12 cellular contexts compared by ENCODE assay signal in the genomic region with DNA sequence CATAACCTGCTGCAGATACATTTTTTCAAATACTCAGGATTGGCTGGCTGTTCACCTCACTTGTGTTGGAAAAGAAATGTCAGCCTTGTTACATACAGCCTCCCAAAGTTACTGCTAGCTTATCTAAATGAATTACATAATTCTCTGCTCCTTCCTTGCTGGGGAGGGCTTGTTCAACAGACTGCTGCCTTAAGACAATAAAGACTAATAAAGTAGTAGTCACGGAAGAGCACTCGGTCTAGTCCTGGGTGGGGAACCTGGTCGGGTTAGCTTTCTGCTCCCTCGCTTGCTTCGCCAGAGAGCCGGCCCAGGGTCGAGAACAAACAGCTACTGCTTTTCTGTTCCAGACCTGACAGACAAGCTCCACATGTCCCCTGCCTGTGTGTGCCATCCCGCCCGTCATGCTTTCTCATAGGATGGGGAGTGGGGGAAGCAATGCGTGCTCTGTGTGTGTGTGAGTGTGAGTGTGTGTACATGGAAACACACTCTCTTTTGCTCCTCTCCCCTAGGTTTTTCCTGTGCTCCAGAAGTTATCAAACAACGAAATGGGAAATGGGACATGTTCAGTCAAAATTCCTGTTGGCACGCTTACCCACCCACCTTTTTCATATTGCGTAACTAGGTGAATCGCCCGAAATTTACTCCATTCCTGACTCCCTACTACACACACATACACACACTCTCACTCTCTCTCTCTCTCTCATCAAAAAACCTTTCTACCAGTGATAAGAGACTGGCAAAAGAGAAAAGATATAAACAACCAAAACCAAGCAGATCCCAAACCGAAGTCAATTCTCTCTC. TPM values are rescaled to one million over a fixed set of nuclear protein-coding genes. Genes with fewer than 3 reads are reported as not detected.
A peak's percentile ranks its signal among the peaks of the same experiment; 100 is the strongest.
DNase-seq lines count a peak whose midpoint lies in the region; ATAC-seq, FAIRE-seq and TF ChIP-seq lines count a peak whose summit lies in the region.
"Had no signal": no experiment of that assay in that cellular context is flagged by ENCODE, and none has a peak within 500 bp of the region (broad histone marks: within the 10 kb centered on the region; RNA-seq: fewer than 3 reads in every experiment).

No MANE protein-coding gene starts in this region.

- H3K18ac ChIP-seq in IMR-90 (ENCODE audit: low read depth, low read length): no peak overlapping the region
- no peak overlapping the region for H3K18ac ChIP-seq in mesenchymal stem cell (ENCODE audit: low read depth in 1 of 2, low read length in 2 of 2)

- no peaks in the 10 kb centered on the region for H3K9me1 ChIP-seq in IMR-90 (ENCODE audit: insufficient read depth, low read length)

- dilution Hi-C loops in IMR-90 (cut with HindIII; ENCODE audit: low sequenced_read_pairs, unreplicated experiment): no loop called here

- H2AK5ac ChIP-seq in IMR-90 (ENCODE audit: low read depth, low read length) (no peak overlapping the region), mesenchymal stem cell (ENCODE audit: low read length, severe bottlenecking) (peak overlapping the region; percentile 16)

- H4K20me1 ChIP-seq in IMR-90 (ENCODE audit: insufficient read depth, low read length) (no peaks in the 10 kb centered on the region), smooth muscle cell (ENCODE audit: low read depth) (no peaks in the 10 kb centered on the region)

- H3K4me1 ChIP-seq in IMR-90 (ENCODE audit: control insufficient read depth, insufficient read depth, low read length) (no peaks in the 10 kb centered on the region), mesenchymal stem cell (ENCODE audit: control insufficient read depth, insufficient read depth, low read depth, low read length) (peaks cover 8% of the 10 kb centered on the region), smooth muscle cell (ENCODE audit: low read depth) (no peaks in the 10 kb centered on the region)

- H3K27ac ChIP-seq in IMR-90 (ENCODE audit: insufficient read depth, low read length) (no peak overlapping the region), mesenchymal stem cell (ENCODE audit: low read length, poor library complexity, severe bottlenecking) (no peak overlapping the region), smooth muscle cell (ENCODE audit: low read depth) (no peak overlapping the region)

- ATAC-seq in IMR-90 (ENCODE audit: low read depth) (no peak), HG03095 (IDR thresholded peaks at IDR 0.05; ENCODE audit: unreplicated experiment) (no peak)
- ATAC-seq in stimulated activated naive CD8-positive, alpha-beta T cell treated with anti-CD3 and anti-CD28 coated beads, Interleukin-15, amount 100 ng/mL, for 72 hours: no peak

- H3K4me1 Mint-ChIP-seq in stimulated activated naive CD8-positive, alpha-beta T cell treated with anti-CD3 and anti-CD28 coated beads, Interleukin-15, amount 100 ng/mL, for 72 hours: peaks cover 16% of the 10 kb centered on the region

- no peak overlapping the region for H3K4me2 ChIP-seq in IMR-90 (ENCODE audit: low read depth, low read length)
- peak overlapping the region; percentile 100 for H3K4me2 ChIP-seq in mesenchymal stem cell (ENCODE audit: low read length, poor library complexity, severe bottlenecking)
- H3K4me2 ChIP-seq in smooth muscle cell: peak overlapping the region; percentile 92

- H2BK5ac ChIP-seq in IMR-90 (ENCODE audit: low read depth, low read length, poor library complexity, severe bottlenecking) (no peak overlapping the region), mesenchymal stem cell (ENCODE audit: low read depth, low read length, poor library complexity, severe bottlenecking) (no peak overlapping the region)

- TF ChIP-seq RAD21 in IMR-90 (IDR thresholded peaks at IDR 0.05; ENCODE audit: low read length): no peak

- no peaks in the 10 kb centered on the region for H3F3A ChIP-seq in smooth muscle cell (ENCODE audit: low read depth)

- no TSS peak for BruUV-seq in IMR-90 (replicated peaks; lab: Mats Ljungman, UMichigan)

- peaks cover 36% of the 10 kb centered on the region for H3K79me2 ChIP-seq in smooth muscle cell (ENCODE audit: low read depth)

- no peak overlapping the region for H2BK12ac ChIP-seq in mesenchymal stem cell (ENCODE audit: low read length in 2 of 2)

- H3K79me1 ChIP-seq in IMR-90 (ENCODE audit: low read depth in 1 of 2, low read length in 2 of 2): no peaks in the 10 kb centered on the region
- peaks cover 12% of the 10 kb centered on the region for H3K79me1 ChIP-seq in mesenchymal stem cell (replicated peaks; ENCODE audit: low read length, poor library complexity, severe bottlenecking)

- H3K9me3 ChIP-seq in IMR-90 (ENCODE audit: control insufficient read depth, insufficient read depth, low read length): no peaks in the 10 kb centered on the region
- no peaks in the 10 kb centered on the region for H3K9me3 ChIP-seq in mesenchymal stem cell (ENCODE audit: control insufficient read depth, low read length)
- H3K9me3 ChIP-seq in smooth muscle cell (replicated peaks; ENCODE audit: low read depth): no peaks in the 10 kb centered on the region

- TF ChIP-seq POLR2A in IMR-90 (IDR thresholded peaks at IDR 0.05; ENCODE audit: low read depth, low read length): no peak

- no peak overlapping the region for H4K91ac ChIP-seq in IMR-90 (ENCODE audit: insufficient read depth, low read depth, low read length)
- peak overlapping the region; percentile 50 for H4K91ac ChIP-seq in mesenchymal stem cell (ENCODE audit: low read length)

- CTCF ChIA-PET in IMR-90 (lab: Yijun Ruan, JAX): interaction anchor here (0.6 to 1.6 kb wide), 3 partner anchors 409 to 2000 kb away, joined by 3 read pairs; no protein-coding TSS in a partner anchor

- POLR2A ChIA-PET in IMR-90 (lab: Charles Lee; ENCODE audit: unreplicated experiment): no interaction called here

- 20% methylated on average over 1 of the region's 16 CpGs; no CpG with 5 or more reads in 1 of the 2 experiments for WGBS in IMR-90 (ENCODE audit: extremely low coverage in 2 of 2, insufficient read length in 1 of 2), 2 experiments
- WGBS in mesenchymal stem cell: 73% methylated on average over 11 of the region's 16 CpGs
- 70% methylated on average over 16 of the region's 16 CpGs for WGBS in smooth muscle cell (ENCODE audit: low lambda C conversion rate)

- H3K27ac Mint-ChIP-seq in stimulated activated naive CD8-positive, alpha-beta T cell treated with anti-CD3 and anti-CD28 coated beads, Interleukin-15, amount 100 ng/mL, for 72 hours: no peak overlapping the region

- H3K14ac ChIP-seq in IMR-90 (replicated peaks; ENCODE audit: low read depth, low read length) (no peak overlapping the region), mesenchymal stem cell (ENCODE audit: low read length in 2 of 2) (peak overlapping the region in 1 of 2 experiments; percentile 46)

- H2BK20ac ChIP-seq in IMR-90 (ENCODE audit: low read depth, low read length): no peak overlapping the region

- no peak for DNase-seq in IMR-90
- peak; percentile 25 for DNase-seq in bronchial epithelial cell (ENCODE audit: low read depth)
- peak; percentile 11 for DNase-seq in mesenchymal stem cell
- DNase-seq in smooth muscle cell (lab: John Stamatoyannopoulos, UW; ENCODE audit: unreplicated experiment): no peak
- DNase-seq in stimulated activated naive CD8-positive, alpha-beta T cell treated with anti-CD3 and anti-CD28 coated beads, Interleukin-15, amount 100 ng/mL, for 72 hours: no peak
- DNase-seq in GM20000 (ENCODE audit: low spot score): no peak
- DNase-seq in COLO829 (ENCODE audit: low spot score): no peak
- DNase-seq: activated CD4-positive, alpha-beta T cell treated with anti-CD3 and anti-CD28 coated beads, Interleukin-2, amount 50 U/mL, for 48 hours; cortex of kidney had no signal

- H3K9ac ChIP-seq in IMR-90 (ENCODE audit: low read depth, low read length): no peak overlapping the region
- no peak overlapping the region for H3K9ac ChIP-seq in mesenchymal stem cell (ENCODE audit: low read length)
- no peak overlapping the region for H3K9ac ChIP-seq in smooth muscle cell (ENCODE audit: low read depth)

- intact Hi-C loops in IMR-90 (cut with micrococcal nuclease): loop anchor here (5.0 kb wide), 2 partner anchors 164 to 216 kb away; partner anchors contain the start of gene NAF1

- H3K23ac ChIP-seq in IMR-90 (ENCODE audit: low read depth, low read length) (no peak overlapping the region), mesenchymal stem cell (ENCODE audit: low read length in 2 of 2) (no peak overlapping the region)

- no peaks in the 10 kb centered on the region for H3K36me3 ChIP-seq in IMR-90 (ENCODE audit: control insufficient read depth, insufficient read depth, low read length)
- H3K36me3 ChIP-seq in bronchial epithelial cell (ENCODE audit: control insufficient read depth, insufficient read depth, low read length): no peaks in the 10 kb centered on the region
- H3K36me3 ChIP-seq in mesenchymal stem cell (ENCODE audit: control insufficient read depth in 1 of 2, insufficient read depth in 2 of 2, low read depth in 1 of 2, low read length in 2 of 2): peaks cover 0 to 4% of the 10 kb centered on the region in 2 experiments
- no peaks in the 10 kb centered on the region for H3K36me3 ChIP-seq in smooth muscle cell (ENCODE audit: low read depth)

- H3K27me3 Mint-ChIP-seq in stimulated activated naive CD8-positive, alpha-beta T cell treated with anti-CD3 and anti-CD28 coated beads, Interleukin-15, amount 100 ng/mL, for 72 hours: peaks cover 45% of the 10 kb centered on the region

- TF ChIP-seq CTCF in IMR-90 (conservative IDR thresholded peaks at IDR 0.05; ENCODE audit: low read depth, low read length) (no peak), bronchial epithelial cell (IDR thresholded peaks at IDR 0.05; ENCODE audit: insufficient read depth, low read length, severe bottlenecking) (no peak), smooth muscle cell (IDR thresholded peaks at IDR 0.05; ENCODE audit: borderline replicate concordance, insufficient read depth, poor library complexity, severe bottlenecking) (no peak), GM20000 (IDR thresholded peaks at IDR 0.05; ENCODE audit: extremely low read depth, missing control alignments) (no peak)

- H2AK9ac ChIP-seq in IMR-90 (replicated peaks; ENCODE audit: low read depth, low read length, poor library complexity): no peak overlapping the region

- H4K8ac ChIP-seq in IMR-90 (ENCODE audit: low read depth in 2 of 2, low read length in 2 of 2) (no peak overlapping the region), mesenchymal stem cell (ENCODE audit: low read length) (peak overlapping the region; percentile 24)

- peak overlapping the region in 1 of 2 donors; percentile 0 for H3K4me3 Mint-ChIP-seq in stimulated activated naive CD8-positive, alpha-beta T cell treated with anti-CD3 and anti-CD28 coated beads, Interleukin-15, amount 100 ng/mL, for 72 hours

- H4K5ac ChIP-seq in IMR-90 (ENCODE audit: low read depth, low read length): no peak overlapping the region

- no peak for FAIRE-seq in bronchial epithelial cell (lab: Jason Lieb, UNC)

- no peak overlapping the region for H2BK120ac ChIP-seq in IMR-90 (ENCODE audit: low read depth, low read length)
- H2BK120ac ChIP-seq in mesenchymal stem cell (ENCODE audit: low read depth, low read length): no peak overlapping the region

- no peak overlapping the region for H3K4me3 ChIP-seq in IMR-90 (ENCODE audit: insufficient read depth, low read depth, low read length)
- no peak overlapping the region for H3K4me3 ChIP-seq in bronchial epithelial cell (ENCODE audit: low read depth, low read length)
- H3K4me3 ChIP-seq in mesenchymal stem cell (ENCODE audit: insufficient read depth in 1 of 2, low read depth in 1 of 2, low read length in 2 of 2): peak overlapping the region in 1 of 2 experiments; percentile 87
- H3K4me3 ChIP-seq in smooth muscle cell: peak overlapping the region; percentile 72

- H2BK15ac ChIP-seq in IMR-90 (ENCODE audit: low read depth, low read length): no peak overlapping the region
- no peak overlapping the region for H2BK15ac ChIP-seq in mesenchymal stem cell (ENCODE audit: low read depth, poor library complexity, severe bottlenecking)

- H2AFZ ChIP-seq in IMR-90 (replicated peaks; ENCODE audit: low read length, poor library complexity) (peak overlapping the region; percentile 66), mesenchymal stem cell (ENCODE audit: low read depth, low read length) (no peak overlapping the region), smooth muscle cell (ENCODE audit: low read depth) (peak overlapping the region; percentile 92)

- peaks cover 19% of the 10 kb centered on the region for H3K27me3 ChIP-seq in IMR-90 (ENCODE audit: control insufficient read depth, insufficient read depth, low read length)
- peaks cover 6% of the 10 kb centered on the region for H3K27me3 ChIP-seq in bronchial epithelial cell (ENCODE audit: control insufficient read depth, insufficient read depth, low read length)
- peaks cover 6 to 31% of the 10 kb centered on the region in 2 experiments for H3K27me3 ChIP-seq in mesenchymal stem cell (ENCODE audit: control insufficient read depth in 1 of 2, insufficient read depth in 1 of 2, low read length in 2 of 2)
- peaks cover 14% of the 10 kb centered on the region for H3K27me3 ChIP-seq in smooth muscle cell (ENCODE audit: low read depth)

- H3K56ac ChIP-seq in IMR-90 (ENCODE audit: extremely low read depth, insufficient read depth, low read length): no peak overlapping the region

- in situ Hi-C loops in IMR-90 (cut with MboI; ENCODE audit: low sequenced_read_pairs): loop anchor here (5.0 to 10.0 kb wide), 2 partner anchors 224 to 836 kb away; no protein-coding TSS in a partner anchor

- H3K4ac ChIP-seq in IMR-90 (ENCODE audit: low read depth, low read length): no peak overlapping the region
- H3K4ac ChIP-seq in mesenchymal stem cell (ENCODE audit: low read depth in 1 of 2, low read length in 2 of 2): no peak overlapping the region

- H3K9me3 Mint-ChIP-seq in stimulated activated naive CD8-positive, alpha-beta T cell treated with anti-CD3 and anti-CD28 coated beads, Interleukin-15, amount 100 ng/mL, for 72 hours: no peaks in the 10 kb centered on the region

RNA-seq across cellular contexts. Expression of gene NPY1R, which starts 1.4 kb away (rescaled TPM):
- total RNA-seq in IMR-90 (2012; rRNA removed) (under 0.01 TPM in 2 replicates), bronchial epithelial cell (0.26 TPM in 1 of 2 replicates, not detected in the other), smooth muscle cell (44.9 and 46.0 TPM in 2 replicates)
- polyA plus RNA-seq in IMR-90 (2012; rRNA removed) (not detected in 2 replicates), smooth muscle cell (18.3 and 25.2 TPM in 2 replicates)
- not detected in 2 replicates for polyA plus RNA-seq in IMR-90 (2012; cell fraction: cytosol; rRNA removed)
- 0.09 TPM in 1 of 2 replicates, not detected in the other for polyA plus RNA-seq in IMR-90 (2012; cell fraction: nucleus; rRNA removed; ENCODE audit: low replicate concordance)
- polyA plus RNA-seq in mesenchymal stem cell (2013, experiment 1 of 2): 16.2 TPM
- polyA plus RNA-seq in mesenchymal stem cell (2013, experiment 2 of 2): 16.8 TPM
- total RNA-seq: RPMI7951 had no signal

RNA-seq across cellular contexts. Expression of gene NPY5R, which starts 12.7 kb away (rescaled TPM):
- not detected in 2 replicates for total RNA-seq in IMR-90 (2012; rRNA removed)
- polyA plus RNA-seq in IMR-90 (2012; rRNA removed): not detected in 2 replicates
- not detected in 2 replicates for polyA plus RNA-seq in IMR-90 (2012; cell fraction: cytosol; rRNA removed)
- polyA plus RNA-seq in IMR-90 (2012; cell fraction: nucleus; rRNA removed; ENCODE audit: low replicate concordance): not detected in 2 replicates
- total RNA-seq in bronchial epithelial cell: not detected in 2 replicates
- 1.4 TPM for polyA plus RNA-seq in mesenchymal stem cell (2013, experiment 1 of 2)
- 1.4 TPM for polyA plus RNA-seq in mesenchymal stem cell (2013, experiment 2 of 2)
- 1.7 and 5.5 TPM in 2 replicates for total RNA-seq in smooth muscle cell
- 1.1 and 1.4 TPM in 2 replicates for polyA plus RNA-seq in smooth muscle cell
- total RNA-seq: Daoy, RPMI7951 had no signal

Comparison
In these comparisons a context has a peak if more than half of its experiments do, and no peak if none do; other contexts are left out.
1. DNase-seq: peak in bronchial epithelial cell (single experiment) and mesenchymal stem cell (single experiment); none in IMR-90 (single experiment), smooth muscle cell (single experiment), stimulated activated naive CD8-positive, alpha-beta T cell treated with anti-CD3 and anti-CD28 coated beads, Interleukin-15, amount 100 ng/mL, for 72 hours (0 of 2), GM20000 (single experiment) and COLO829 (single experiment).
2. RNA of gene NPY1R, which starts 1.4 kb away (total RNA-seq): 44.9 to 46.0 TPM in smooth muscle cell; 0.26 TPM in bronchial epithelial cell and under 0.01 TPM in IMR-90; every median in the first group is over 10 times any median in the second.